ENCODE assay signal across 13 cellular contexts in genomic region chr15:81161215-81161673, GRCh38. TPM values are rescaled to one million over a fixed set of nuclear protein-coding genes. Genes with fewer than 3 reads are reported as not detected.
DNase-seq lines count a peak whose midpoint lies in the region; ATAC-seq and TF ChIP-seq lines count a peak whose summit lies in the region.
"Had no signal": no experiment of that assay in that cellular context is flagged by ENCODE, and none has a peak within 500 bp of the region (broad histone marks: within the 10 kb centered on the region; RNA-seq: fewer than 3 reads in every experiment).

No MANE protein-coding gene starts in this region.

- TF ChIP-seq CTCF in breast epithelium (IDR thresholded peaks at IDR 0.05) (no peak), psoas muscle (IDR thresholded peaks at IDR 0.05) (no peak), smooth muscle cell (IDR thresholded peaks at IDR 0.05; ENCODE audit: borderline replicate concordance, insufficient read depth, poor library complexity, severe bottlenecking) (no peak)

- H3K36me3 ChIP-seq in BLaER1, result no peaks in the 10 kb centered on the region
- no peaks in the 10 kb centered on the region for H3K36me3 ChIP-seq in breast epithelium
- no peaks in the 10 kb centered on the region for H3K36me3 ChIP-seq in psoas muscle (ENCODE audit: insufficient read depth in 1 of 2, low read depth in 1 of 2)
- no peaks in the 10 kb centered on the region for H3K36me3 ChIP-seq in smooth muscle cell (ENCODE audit: low read depth)
- H3K36me3 ChIP-seq: left lung, thyroid gland had no signal

- H3K9ac ChIP-seq in BLaER1, result no peak overlapping the region
- H3K9ac ChIP-seq in smooth muscle cell (ENCODE audit: low read depth), result no peak overlapping the region

- ATAC-seq in HG02870 (IDR thresholded peaks at IDR 0.05; ENCODE audit: unreplicated experiment) (peak; percentile 48), psoas muscle (no peak)
- ATAC-seq: body of pancreas, left lung had no signal

- no peak for TF ChIP-seq POLR2A in breast epithelium (IDR thresholded peaks at IDR 0.05)

- 34 to 49% (median 46%) methylated on average over 4 of the region's 4 CpGs for WGBS in psoas muscle, 3 donors
- 81% methylated on average over 4 of the region's 4 CpGs for WGBS in smooth muscle cell (ENCODE audit: low lambda C conversion rate)

- no peak overlapping the region for H2AFZ ChIP-seq in smooth muscle cell (ENCODE audit: low read depth)

- H4K20me1 ChIP-seq in BLaER1 (no peaks in the 10 kb centered on the region), smooth muscle cell (ENCODE audit: low read depth) (no peaks in the 10 kb centered on the region)

- H3K9me3 ChIP-seq in BLaER1 (no peaks in the 10 kb centered on the region), breast epithelium (no peaks in the 10 kb centered on the region), psoas muscle (no peaks in the 10 kb centered on the region), smooth muscle cell (replicated peaks; ENCODE audit: low read depth) (no peaks in the 10 kb centered on the region)
- H3K9me3 ChIP-seq: body of pancreas, left lung, thyroid gland had no signal

- H3K27ac ChIP-seq in BLaER1 (no peak overlapping the region), breast epithelium (peak overlapping the region; percentile 33 to 84), psoas muscle (peak overlapping the region; percentile 50), smooth muscle cell (ENCODE audit: low read depth) (no peak overlapping the region)
- H3K27ac ChIP-seq: body of pancreas, left lung, thyroid gland had no signal

- H3K4me1 ChIP-seq in BLaER1 (peaks cover 19% of the 10 kb centered on the region), breast epithelium (peaks cover 0 to 4% of the 10 kb centered on the region in 2 donors), psoas muscle (no peaks in the 10 kb centered on the region), smooth muscle cell (ENCODE audit: low read depth) (no peaks in the 10 kb centered on the region)
- H3K4me1 ChIP-seq: body of pancreas had no signal

- H3K4me2 ChIP-seq in BLaER1 (peak overlapping the region; percentile 36), smooth muscle cell (no peak overlapping the region)

- no peaks in the 10 kb centered on the region for H3K27me3 ChIP-seq in BLaER1
- no peaks in the 10 kb centered on the region for H3K27me3 ChIP-seq in breast epithelium
- no peaks in the 10 kb centered on the region for H3K27me3 ChIP-seq in psoas muscle (ENCODE audit: insufficient read depth in 3 of 3, low read length in 2 of 3)
- no peaks in the 10 kb centered on the region for H3K27me3 ChIP-seq in smooth muscle cell (ENCODE audit: low read depth)
- H3K27me3 ChIP-seq: body of pancreas, thyroid gland had no signal

- intact Hi-C loops in breast epithelium (cut with DNase I; ENCODE audit: low total_unique reads) (no loop called here), psoas muscle (cut with DNase I) (no loop called here)

- H3K79me2 ChIP-seq in smooth muscle cell (ENCODE audit: low read depth), result no peaks in the 10 kb centered on the region

- H3F3A ChIP-seq in smooth muscle cell (ENCODE audit: low read depth), result peaks cover 6% of the 10 kb centered on the region

- DNase-seq in breast epithelium (ENCODE audit: low spot score in 2 of 2) (no peak), psoas muscle (no peak), GM19240 (ENCODE audit: insufficient read length, low spot score) (no peak), NCI-H226 (no peak), smooth muscle cell (lab: John Stamatoyannopoulos, UW; ENCODE audit: unreplicated experiment) (no peak)
- DNase-seq: activated effector memory CD4-positive, alpha-beta T cell treated with anti-CD3 and anti-CD28 coated beads, Interleukin-2, amount 50 U/mL, for 16 hours; C1 segment of cervical spinal cord; left lung; NCI-H1048 had no signal

- no peak overlapping the region for H3K4me3 ChIP-seq in BLaER1
- H3K4me3 ChIP-seq in breast epithelium, result no peak overlapping the region
- no peak overlapping the region for H3K4me3 ChIP-seq in psoas muscle
- H3K4me3 ChIP-seq in smooth muscle cell, result no peak overlapping the region
- H3K4me3 ChIP-seq: body of pancreas, left lung, thyroid gland had no signal

RNA-seq across cellular contexts. Expression of gene CFAP161, which starts 27.2 kb away (rescaled TPM):
- 1 to 10 TPM in 1 of 3 donors, under 1 TPM in 1, not detected in 1; 0.66 to 1.0 TPM for total RNA-seq in breast epithelium
- total RNA-seq in psoas muscle, result under 1 TPM in 1 of 4 donors, not detected in 3; 0.28 TPM
- under 1 TPM in 1 of 3 donors, not detected in 2; 0.03 TPM for polyA plus RNA-seq in psoas muscle
- total RNA-seq in smooth muscle cell, result 0.94 and 0.99 TPM in 2 replicates
- polyA plus RNA-seq in smooth muscle cell, result not detected in 2 replicates
- total RNA-seq: body of pancreas had no signal

RNA-seq across cellular contexts. Expression of gene IL16, which starts 35.4 kb away (rescaled TPM):
- total RNA-seq in breast epithelium (10 to 100 TPM; 11.1 to 40.5 (median 20.3) TPM), psoas muscle (1 to 10 TPM; 2.1 to 5.3 (median 2.6) TPM), smooth muscle cell (0.76 and 1.4 TPM in 2 replicates)
- polyA plus RNA-seq in psoas muscle (1 to 10 TPM; 1.2 to 2.6 (median 1.3) TPM), smooth muscle cell (1.1 and 1.3 TPM in 2 replicates)

Comparison
In these comparisons a context has a peak if more than half of its experiments do, and no peak if none do; other contexts are left out.
1. H3K27ac ChIP-seq: peak in breast epithelium (2 of 2) and psoas muscle (single experiment); none in BLaER1 (single experiment) and smooth muscle cell (single experiment).